ENCODE assay signal across 15 cellular contexts in genomic region chr10:117112220-117112619, GRCh38. TPM values are rescaled to one million over a fixed set of nuclear protein-coding genes. Genes with fewer than 3 reads are reported as not detected.
DNase-seq lines count a peak whose midpoint lies in the region; ATAC-seq and TF ChIP-seq lines count a peak whose summit lies in the region.
"Had no signal": no experiment of that assay in that cellular context is flagged by ENCODE, and none has a peak within 500 bp of the region (broad histone marks: within the 10 kb centered on the region; RNA-seq: fewer than 3 reads in every experiment).

No MANE protein-coding gene starts in this region.

- no peaks in the 10 kb centered on the region for H3K36me3 ChIP-seq in WERI-Rb-1
- no peaks in the 10 kb centered on the region for H3K36me3 ChIP-seq in vagina
- H3K36me3 ChIP-seq: neutrophil, SJCRH30 had no signal

- H3K36me3 Mint-ChIP-seq in WTC11, result no peaks in the 10 kb centered on the region

- H3K27ac ChIP-seq in WERI-Rb-1 (no peak overlapping the region), vagina (no peak overlapping the region)
- H3K27ac ChIP-seq: neutrophil, SJCRH30 had no signal

- no peak for DNase-seq in AG09319 (ENCODE audit: extremely low read depth, low read depth)
- DNase-seq in HEK293T (ENCODE audit: extremely low spot score), result peak; percentile 38
- DNase-seq in WERI-Rb-1, result no peak
- DNase-seq in left kidney (ENCODE audit: low read depth, low spot score), result peak; percentile 10
- DNase-seq in anterior cingulate cortex (lab: John Stamatoyannopoulos, UW), result no peak
- no peak for DNase-seq in WTC11 (ENCODE audit: low spot score)
- no peak for DNase-seq in vagina (ENCODE audit: extremely low spot score in 2 of 2)
- DNase-seq: activated CD4-positive, alpha-beta T cell treated with anti-CD3 and anti-CD28 coated beads for 4 hours; activated naive CD4-positive, alpha-beta T cell treated with Interleukin-2 at 50 U/mL for 16 hours; NCI-H187 treated with DMSO at 0.1 percent for 48 hours; SJCRH30; stimulated activated CD4-positive, alpha-beta T cell treated with anti-CD3 and anti-CD28 coated beads, Interleukin-4, amount 100 ng/mL, for 24 hours had no signal

- TF ChIP-seq CTCF in AG09319 (IDR thresholded peaks at IDR 0.05; ENCODE audit: low read depth, low read length) (peak; percentile 27), WERI-Rb-1 (IDR thresholded peaks at IDR 0.05; ENCODE audit: low read depth, low read length) (peak; percentile 34), WTC11 (IDR thresholded peaks at IDR 0.05) (no peak), vagina (IDR thresholded peaks at IDR 0.05) (no peak)

- H3K9me3 Mint-ChIP-seq in WTC11, result no peaks in the 10 kb centered on the region

- H3K9me3 ChIP-seq in WERI-Rb-1 (ENCODE audit: severe bottlenecking) (peaks cover 4% of the 10 kb centered on the region), vagina (no peaks in the 10 kb centered on the region)
- H3K9me3 ChIP-seq: neutrophil, SJCRH30 had no signal

- no peaks in the 10 kb centered on the region for H3K4me1 ChIP-seq in vagina
- H3K4me1 ChIP-seq: SJCRH30 had no signal

- H3K4me1 Mint-ChIP-seq in WTC11, result no peaks in the 10 kb centered on the region

- H3K27me3 Mint-ChIP-seq in WTC11 (ENCODE audit: low read depth), result peaks cover 16% of the 10 kb centered on the region

- intact Hi-C loops in vagina (cut with DNase I), result no loop called here

- TF ChIP-seq POLR2A in vagina (IDR thresholded peaks at IDR 0.05), result no peak

- H3K4me3 ChIP-seq in WERI-Rb-1 (ENCODE audit: low read depth, low read length) (no peak overlapping the region), vagina (no peak overlapping the region)
- H3K4me3 ChIP-seq: SJCRH30 had no signal

- H3K27me3 ChIP-seq in WERI-Rb-1 (ENCODE audit: insufficient read depth, low read depth, severe bottlenecking) (no peaks in the 10 kb centered on the region), vagina (no peaks in the 10 kb centered on the region)
- H3K27me3 ChIP-seq: SJCRH30 had no signal

- CTCF ChIA-PET in HEK293T (lab: Yijun Ruan, JAX), result interaction anchor here (0.6 to 1.2 kb wide), 4 partner anchors 23 to 54 kb away, joined by 3 to 4 read pairs (median 3); no protein-coding TSS in a partner anchor
- CTCF ChIA-PET in WTC11 (lab: Charles Lee), result interaction anchor here (0.6 to 2.3 kb wide), 17 partner anchors 9 to 316 kb away, joined by 3 to 24 read pairs (median 4); partner anchors contain the start of gene SHTN1

- POLR2A ChIA-PET in HEK293T (lab: Yijun Ruan, JAX), result no interaction called here
- POLR2A ChIA-PET in WTC11 (lab: Charles Lee), result no interaction called here

- no peak overlapping the region for H3K27ac Mint-ChIP-seq in WTC11

- no peak overlapping the region for H3K4me3 Mint-ChIP-seq in WTC11

- no peak; the same call in 1 of the 2 replicates for ATAC-seq in WTC11
- no peak for ATAC-seq in GM18907 (IDR thresholded peaks at IDR 0.05; ENCODE audit: unreplicated experiment)

TF ChIP-seq in HEK293T, 16 proteins besides CTCF, POLR2A, EP300 and RAD21:
- TF ChIP-seq BHLHE40 (IDR thresholded peaks at IDR 0.05; ENCODE audit: borderline replicate concordance) (no peak), HDGF (IDR thresholded peaks at IDR 0.05; ENCODE audit: borderline replicate concordance) (no peak)

TF ChIP-seq in WTC11, 78 proteins besides CTCF, POLR2A, EP300 and RAD21:
- TF ChIP-seq CREB1 (CRISPR knock-in tag; IDR thresholded peaks at IDR 0.05) (no peak), NFATC4 (CRISPR knock-in tag; IDR thresholded peaks at IDR 0.05) (no peak), JUN (CRISPR knock-in tag; IDR thresholded peaks at IDR 0.05) (no peak), HMGA2 (CRISPR knock-in tag; IDR thresholded peaks at IDR 0.05) (no peak), TEAD4 (CRISPR knock-in tag; IDR thresholded peaks at IDR 0.05) (no peak), ZNF425 (CRISPR knock-in tag; conservative IDR thresholded peaks at IDR 0.05) (no peak), NFYB (CRISPR knock-in tag; conservative IDR thresholded peaks at IDR 0.05; ENCODE audit: low read depth) (no peak), KAT7 (CRISPR knock-in tag; IDR thresholded peaks at IDR 0.05; ENCODE audit: borderline replicate concordance) (no peak), ZNF263 (CRISPR knock-in tag; IDR thresholded peaks at IDR 0.05; ENCODE audit: low read depth) (no peak), ATF6 (CRISPR knock-in tag; IDR thresholded peaks at IDR 0.05) (no peak), ATF1 (CRISPR knock-in tag; IDR thresholded peaks at IDR 0.05) (no peak), E2F5 (CRISPR knock-in tag; IDR thresholded peaks at IDR 0.05) (no peak), ZNF138 (CRISPR knock-in tag; conservative IDR thresholded peaks at IDR 0.05) (no peak), MXD4 (CRISPR knock-in tag; IDR thresholded peaks at IDR 0.05; ENCODE audit: borderline replicate concordance) (no peak)
- TF ChIP-seq, protein P1, sequence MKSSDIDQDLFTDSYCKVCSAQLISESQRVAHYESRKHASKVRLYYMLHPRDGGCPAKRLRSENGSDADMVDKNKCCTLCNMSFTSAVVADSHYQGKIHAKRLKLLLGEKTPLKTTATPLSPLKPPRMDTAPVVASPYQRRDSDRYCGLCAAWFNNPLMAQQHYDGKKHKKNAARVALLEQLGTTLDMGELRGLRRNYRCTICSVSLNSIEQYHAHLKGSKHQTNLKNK (CRISPR knock-in tag; IDR thresholded peaks at IDR 0.05), result no peak
- TF ChIP-seq, protein P2, sequence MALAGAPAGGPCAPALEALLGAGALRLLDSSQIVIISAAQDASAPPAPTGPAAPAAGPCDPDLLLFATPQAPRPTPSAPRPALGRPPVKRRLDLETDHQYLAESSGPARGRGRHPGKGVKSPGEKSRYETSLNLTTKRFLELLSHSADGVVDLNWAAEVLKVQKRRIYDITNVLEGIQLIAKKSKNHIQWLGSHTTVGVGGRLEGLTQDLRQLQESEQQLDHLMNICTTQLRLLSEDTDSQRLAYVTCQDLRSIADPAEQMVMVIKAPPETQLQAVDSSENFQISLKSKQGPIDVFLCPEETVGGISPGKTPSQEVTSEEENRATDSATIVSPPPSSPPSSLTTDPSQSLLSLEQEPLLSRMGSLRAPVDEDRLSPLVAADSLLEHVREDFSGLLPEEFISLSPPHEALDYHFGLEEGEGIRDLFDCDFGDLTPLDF (CRISPR knock-in tag; IDR thresholded peaks at IDR 0.05), result no peak

RNA-seq across cellular contexts. Expression of gene VAX1, which starts 25.9 kb away (rescaled TPM):
- total RNA-seq in WTC11 (2021) (0.04 TPM in 1 of 3 replicates, not detected in the others), vagina (not detected)
- total RNA-seq: SJCRH30, subcutaneous adipose tissue had no signal

Comparison
In these comparisons a context has a peak if more than half of its experiments do, and no peak if none do; other contexts are left out.
1. DNase-seq: peak in HEK293T (single experiment) and left kidney (single experiment); none in AG09319 (single experiment), WERI-Rb-1 (single experiment), anterior cingulate cortex (0 of 58), WTC11 (single experiment) and vagina (0 of 2).
2. CTCF ChIP-seq: peak in AG09319 (single experiment) and WERI-Rb-1 (single experiment); none in WTC11 (single experiment) and vagina (0 of 3).